25 cellular contexts compared by ENCODE assay signal in the genomic region with DNA sequence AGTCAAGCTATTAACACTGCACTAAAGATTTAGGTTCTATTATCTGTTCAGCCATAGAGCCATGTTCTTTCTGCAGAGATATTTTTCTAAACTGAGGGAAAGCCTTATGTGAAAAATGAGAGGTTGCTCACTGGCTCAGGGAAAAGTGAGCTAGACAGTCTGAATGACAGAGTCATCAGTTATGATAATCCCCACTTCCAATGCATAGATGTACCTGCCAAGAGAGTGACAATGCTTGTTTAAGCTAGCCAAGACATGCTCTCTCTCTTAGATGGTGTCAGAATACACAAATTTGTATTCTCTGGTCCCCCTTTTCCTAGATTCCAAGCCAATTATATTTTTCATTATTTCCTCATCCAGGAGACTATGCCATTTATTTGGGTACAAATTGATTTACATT.
"Had no signal": no experiment of that assay in that cellular context is flagged by ENCODE, and none has a peak within 500 bp of the region (broad histone marks: within the 10 kb centered on the region; RNA-seq: fewer than 3 reads in every experiment).

No MANE protein-coding gene starts in this region.

- H3K27ac ChIP-seq: Peyer's patch, RWPE1, SJSA1 had no signal

- H3K27me3 ChIP-seq: Peyer's patch, SJSA1 had no signal

- H3K4me3 ChIP-seq: Peyer's patch, SJSA1 had no signal

- H3K4me3 Mint-ChIP-seq: activated CD8-positive, alpha-beta T cell treated with anti-CD3 and anti-CD28 coated beads, Interleukin-2, amount 10 ng/mL, durations not matched to agents 7 days and 5 days; brain; T-helper 17 cell; WTC11 had no signal

- H3K4me1 Mint-ChIP-seq: T-helper 17 cell had no signal

- ATAC-seq: activated CD8-positive, alpha-beta T cell treated with anti-CD3 and anti-CD28 coated beads, Interleukin-2, amount 10 ng/mL, durations not matched to agents 7 days and 5 days; activated naive CD4-positive, alpha-beta T cell treated with anti-CD3 and anti-CD28 coated beads, Interleukin-2, amount 50 U/mL, for 72 hours; T-helper 17 cell; WTC11 had no signal

- H3K9me3 Mint-ChIP-seq: activated naive CD4-positive, alpha-beta T cell treated with anti-CD3 and anti-CD28 coated beads, Interleukin-2, amount 50 U/mL, for 72 hours had no signal

- H3K27ac Mint-ChIP-seq: activated CD8-positive, alpha-beta T cell treated with anti-CD3 and anti-CD28 coated beads, Interleukin-2, amount 10 ng/mL, durations not matched to agents 7 days and 5 days; activated naive CD4-positive, alpha-beta T cell treated with anti-CD3 and anti-CD28 coated beads, Interleukin-2, amount 50 U/mL, for 72 hours; brain; T-helper 17 cell; WTC11 had no signal

- H3K9me3 ChIP-seq: Peyer's patch, SJSA1 had no signal

- H3K36me3 ChIP-seq: Peyer's patch, SJSA1 had no signal

- FAIRE-seq: astrocyte had no signal

- DNase-seq: activated CD4-positive, alpha-beta T cell treated with anti-CD3 and anti-CD28 coated beads for 48 hours; activated CD4-positive, alpha-beta T cell treated with anti-CD3 and anti-CD28 coated beads, Interleukin-2, amount 50 U/mL, for 4 hours; activated CD4-positive, CD25-positive, alpha-beta regulatory T cell treated with anti-CD3 and anti-CD28 coated beads, Interleukin-2, amount 50 U/mL, for 72 hours; activated CD8-positive, alpha-beta memory T cell treated with anti-CD3 and anti-CD28 coated beads, Interleukin-2, amount 50 U/mL, for 48 hours; activated CD8-positive, alpha-beta T cell treated with anti-CD3 and anti-CD28 coated beads, Interleukin-2, amount 10 ng/mL, durations not matched to agents 7 days and 5 days; activated naive CD4-positive, alpha-beta T cell; activated T-cell treated with anti-CD3 and anti-CD28 coated beads, Interleukin-2, amount 50 U/mL, for 1 hour; amygdala; Kasumi-1; KBM-7; NCI-H1417; NCI-H1930; NCI-H345; NCI-H510A; NCI-H526 treated with DMSO at 0.1 percent for 48 hours; Peyer's patch; SHP77; T-helper 17 cell; T-helper 9 cell had no signal

- H3K36me3 Mint-ChIP-seq: activated naive CD4-positive, alpha-beta T cell treated with anti-CD3 and anti-CD28 coated beads, Interleukin-2, amount 50 U/mL, for 72 hours; brain; WTC11 had no signal

- H3K4me1 ChIP-seq: Peyer's patch, SJSA1 had no signal
